In genomic region chr7:5649658-5650057, GRCh38 we compare ENCODE assay signal across 31 cellular contexts.
"Had no signal": no experiment of that assay in that cellular context is flagged by ENCODE, and none has a peak within 500 bp of the region (broad histone marks: within the 10 kb centered on the region; RNA-seq: fewer than 3 reads in every experiment).

No MANE protein-coding gene starts in this region.

- DNase-seq: activated CD4-positive, alpha-beta memory T cell treated with anti-CD3 and anti-CD28 coated beads, Interleukin-2, amount 10 ng/mL, durations not matched to agents 7 days and 5 days; activated CD4-positive, alpha-beta T cell treated with anti-CD3 and anti-CD28 coated beads for 1 hour; activated CD4-positive, alpha-beta T cell treated with anti-CD3 and anti-CD28 coated beads for 4 hours; activated CD4-positive, alpha-beta T cell treated with anti-CD3 and anti-CD28 coated beads, Interleukin-2, amount 10 ng/mL, durations not matched to agents 7 days and 5 days; activated CD4-positive, alpha-beta T cell treated with anti-CD3 and anti-CD28 coated beads, Interleukin-2, amount 50 U/mL, for 4 hours; activated CD8-positive, alpha-beta memory T cell treated with anti-CD3 and anti-CD28 coated beads, Interleukin-2, amount 50 U/mL, for 48 hours; activated gamma-delta T cell; activated naive CD4-positive, alpha-beta T cell; activated naive CD4-positive, alpha-beta T cell treated with anti-CD3 and anti-CD28 coated beads, Interleukin-2, amount 10 ng/mL, durations not matched to agents 7 days and 5 days; activated naive CD8-positive, alpha-beta T cell treated with anti-CD3 and anti-CD28 coated beads, Interleukin-2, amount 10 ng/mL, durations not matched to agents 7 days and 5 days; activated T-cell treated with anti-CD3 and anti-CD28 coated beads for 4 hours; activated T-cell treated with anti-CD3 and anti-CD28 coated beads, Interleukin-2, amount 50 U/mL, for 24 hours; activated T-cell treated with anti-CD3 and anti-CD28 coated beads, Interleukin-2, amount 50 U/mL, for 72 hours; amniotic stem cell; aorta; body of pancreas; caudate nucleus; cortex of kidney; dermis blood vessel endothelial cell; effector CD4-positive, alpha-beta T cell; effector memory CD8-positive, alpha-beta T cell; erythroblast; foreskin keratinocyte; gastrocnemius medialis; head of caudate nucleus; hippocampal formation; T-helper 2 cell had no signal

- H3K4me3 ChIP-seq: body of pancreas, esophagus muscularis mucosa, gastrocnemius medialis had no signal

- H3K27me3 ChIP-seq: body of pancreas, esophagus muscularis mucosa, foreskin keratinocyte, gastrocnemius medialis had no signal

- H3K4me1 ChIP-seq: body of pancreas, gastrocnemius medialis had no signal

- H3K27ac ChIP-seq: body of pancreas, esophagus muscularis mucosa, foreskin keratinocyte, gastrocnemius medialis, VCaP had no signal

- ATAC-seq: activated naive CD4-positive, alpha-beta T cell treated with anti-CD3 and anti-CD28 coated beads, Interleukin-2, amount 50 U/mL, for 72 hours; activated T-cell treated with anti-CD3 and anti-CD28 coated beads, Interleukin-2, amount 50 U/mL, for 72 hours; body of pancreas; effector memory CD8-positive, alpha-beta T cell; foreskin keratinocyte; gastrocnemius medialis; WTC11 had no signal

- H3K9me3 ChIP-seq: body of pancreas, esophagus muscularis mucosa, gastrocnemius medialis had no signal
